In the genomic region with DNA sequence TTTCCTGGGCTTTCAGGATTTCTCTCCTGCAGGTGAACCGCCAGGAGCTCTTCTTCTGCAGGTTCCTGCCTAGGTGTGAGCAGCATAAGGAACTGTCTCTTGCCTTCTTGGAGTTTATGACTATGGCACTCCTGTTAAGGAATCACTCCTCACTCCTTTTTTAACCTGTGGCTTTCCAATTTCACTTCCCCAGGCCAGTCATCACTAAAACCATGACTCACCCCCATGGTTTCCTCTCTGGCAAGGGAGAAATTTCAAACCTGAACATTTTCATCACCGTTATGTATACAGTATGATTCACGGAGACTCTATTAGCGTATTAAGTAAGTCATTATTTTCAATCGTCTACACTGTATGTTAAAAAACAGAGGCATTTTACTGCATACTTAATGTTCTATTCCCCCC, we compare ENCODE assay signal across 9 cellular contexts.
DNase-seq lines count a peak whose midpoint lies in the region; ATAC-seq and TF ChIP-seq lines count a peak whose summit lies in the region.
"Had no signal": no experiment of that assay in that cellular context is flagged by ENCODE, and none has a peak within 500 bp of the region (broad histone marks: within the 10 kb centered on the region; RNA-seq: fewer than 3 reads in every experiment).

No MANE protein-coding gene starts in this region.

- peak; percentile 37 for DNase-seq in SKM-1 treated with dmso at 0.1 percent for 144 hours (lab: John Stamatoyannopoulos, UW; ENCODE audit: unreplicated experiment)
- no peak for DNase-seq in SKM-1 (lab: John Stamatoyannopoulos, UW; ENCODE audit: unreplicated experiment)
- DNase-seq in T-helper 17 cell: no peak
- no peak for DNase-seq in stimulated activated effector memory CD8-positive, alpha-beta T cell treated with anti-CD3 and anti-CD28 coated beads, Interleukin-12 subunit alpha, Interleukin-12 subunit beta, amount 100 ng/mL, for 72 hours (ENCODE audit: low spot score in 2 of 2)
- no peak for DNase-seq in 8988T
- no peak for DNase-seq in activated CD8-positive, alpha-beta T cell treated with anti-CD3 and anti-CD28 coated beads for 36 hours
- DNase-seq in activated T-cell treated with anti-CD3 and anti-CD28 coated beads, Interleukin-2, amount 50 U/mL, for 24 hours: no peak
- DNase-seq: stimulated activated CD4-positive, alpha-beta T cell treated with anti-CD3 and anti-CD28 coated beads, Interleukin-15, amount 100 ng/mL, for 24 hours had no signal

- peaks cover 3% of the 10 kb centered on the region for H3K36me3 Mint-ChIP-seq in T-helper 17 cell (ENCODE audit: low read depth)
- no peaks in the 10 kb centered on the region for H3K36me3 Mint-ChIP-seq in stimulated activated effector memory CD8-positive, alpha-beta T cell treated with anti-CD3 and anti-CD28 coated beads, Interleukin-12 subunit alpha, Interleukin-12 subunit beta, amount 100 ng/mL, for 72 hours
- H3K36me3 Mint-ChIP-seq in activated CD8-positive, alpha-beta T cell treated with anti-CD3 and anti-CD28 coated beads for 36 hours (ENCODE audit: low read depth): no peaks in the 10 kb centered on the region
- H3K36me3 Mint-ChIP-seq in activated T-cell treated with anti-CD3 and anti-CD28 coated beads, Interleukin-2, amount 50 U/mL, for 24 hours (ENCODE audit: low read depth): no peaks in the 10 kb centered on the region

- H3K9me3 ChIP-seq in T-helper 17 cell (ENCODE audit: control insufficient read depth, low read length, poor library complexity, severe bottlenecking): no peaks in the 10 kb centered on the region

- POLR2A ChIA-PET in activated CD8-positive, alpha-beta T cell treated with anti-CD3 and anti-CD28 coated beads for 36 hours (lab: Charles Lee): no interaction called here

- peaks cover 3% of the 10 kb centered on the region for H3K4me1 Mint-ChIP-seq in T-helper 17 cell
- H3K4me1 Mint-ChIP-seq in stimulated activated effector memory CD8-positive, alpha-beta T cell treated with anti-CD3 and anti-CD28 coated beads, Interleukin-12 subunit alpha, Interleukin-12 subunit beta, amount 100 ng/mL, for 72 hours: peaks cover 30% of the 10 kb centered on the region
- H3K4me1 Mint-ChIP-seq in activated CD8-positive, alpha-beta T cell treated with anti-CD3 and anti-CD28 coated beads for 36 hours (ENCODE audit: low read depth): peaks cover 12% of the 10 kb centered on the region
- peaks cover 22% of the 10 kb centered on the region for H3K4me1 Mint-ChIP-seq in activated T-cell treated with anti-CD3 and anti-CD28 coated beads, Interleukin-2, amount 50 U/mL, for 24 hours (ENCODE audit: low read depth)

- H3K27ac Mint-ChIP-seq in T-helper 17 cell: peak overlapping the region; percentile 44
- H3K27ac Mint-ChIP-seq in stimulated activated effector memory CD8-positive, alpha-beta T cell treated with anti-CD3 and anti-CD28 coated beads, Interleukin-12 subunit alpha, Interleukin-12 subunit beta, amount 100 ng/mL, for 72 hours: no peak overlapping the region
- no peak overlapping the region for H3K27ac Mint-ChIP-seq in activated CD8-positive, alpha-beta T cell treated with anti-CD3 and anti-CD28 coated beads for 36 hours
- H3K27ac Mint-ChIP-seq in activated T-cell treated with anti-CD3 and anti-CD28 coated beads, Interleukin-2, amount 50 U/mL, for 24 hours: no peak overlapping the region

- CTCF ChIA-PET in activated CD8-positive, alpha-beta T cell treated with anti-CD3 and anti-CD28 coated beads for 36 hours (lab: Charles Lee): no interaction called here

- TF ChIP-seq CTCF in activated CD8-positive, alpha-beta T cell treated with anti-CD3 and anti-CD28 coated beads for 36 hours (IDR thresholded peaks at IDR 0.05): no peak

- H3K4me3 Mint-ChIP-seq in T-helper 17 cell: no peak overlapping the region
- no peak overlapping the region for H3K4me3 Mint-ChIP-seq in stimulated activated effector memory CD8-positive, alpha-beta T cell treated with anti-CD3 and anti-CD28 coated beads, Interleukin-12 subunit alpha, Interleukin-12 subunit beta, amount 100 ng/mL, for 72 hours
- H3K4me3 Mint-ChIP-seq in activated CD8-positive, alpha-beta T cell treated with anti-CD3 and anti-CD28 coated beads for 36 hours: no peak overlapping the region
- no peak overlapping the region for H3K4me3 Mint-ChIP-seq in activated T-cell treated with anti-CD3 and anti-CD28 coated beads, Interleukin-2, amount 50 U/mL, for 24 hours

- ATAC-seq in HG03108 (IDR thresholded peaks at IDR 0.05; ENCODE audit: unreplicated experiment) (peak; percentile 27), T-helper 17 cell (no peak)
- ATAC-seq in stimulated activated effector memory CD8-positive, alpha-beta T cell treated with anti-CD3 and anti-CD28 coated beads, Interleukin-12 subunit alpha, Interleukin-12 subunit beta, amount 100 ng/mL, for 72 hours: peak; percentile 83
- ATAC-seq in activated CD8-positive, alpha-beta T cell treated with anti-CD3 and anti-CD28 coated beads for 36 hours: no peak

- intact Hi-C loops in activated CD8-positive, alpha-beta T cell treated with anti-CD3 and anti-CD28 coated beads for 36 hours (cut with micrococcal nuclease): no loop called here

- H3K27me3 Mint-ChIP-seq in T-helper 17 cell: peaks cover 33% of the 10 kb centered on the region
- peaks cover 3% of the 10 kb centered on the region for H3K27me3 Mint-ChIP-seq in activated CD8-positive, alpha-beta T cell treated with anti-CD3 and anti-CD28 coated beads for 36 hours
- H3K27me3 Mint-ChIP-seq in activated T-cell treated with anti-CD3 and anti-CD28 coated beads, Interleukin-2, amount 50 U/mL, for 24 hours: peaks cover 32% of the 10 kb centered on the region

- H3K9me3 Mint-ChIP-seq in stimulated activated effector memory CD8-positive, alpha-beta T cell treated with anti-CD3 and anti-CD28 coated beads, Interleukin-12 subunit alpha, Interleukin-12 subunit beta, amount 100 ng/mL, for 72 hours: no peaks in the 10 kb centered on the region
- no peaks in the 10 kb centered on the region for H3K9me3 Mint-ChIP-seq in activated CD8-positive, alpha-beta T cell treated with anti-CD3 and anti-CD28 coated beads for 36 hours
- no peaks in the 10 kb centered on the region for H3K9me3 Mint-ChIP-seq in activated T-cell treated with anti-CD3 and anti-CD28 coated beads, Interleukin-2, amount 50 U/mL, for 24 hours

Comparison
In these comparisons a context has a peak if more than half of its experiments do, and no peak if none do; other contexts are left out.
1. ATAC-seq: peak in HG03108 (single experiment) and stimulated activated effector memory CD8-positive, alpha-beta T cell treated with anti-CD3 and anti-CD28 coated beads, Interleukin-12 subunit alpha, Interleukin-12 subunit beta, amount 100 ng/mL, for 72 hours (single experiment); none in T-helper 17 cell (single experiment) and activated CD8-positive, alpha-beta T cell treated with anti-CD3 and anti-CD28 coated beads for 36 hours (single experiment).